1 cellular context compared by ENCODE assay signal in the genomic region with DNA sequence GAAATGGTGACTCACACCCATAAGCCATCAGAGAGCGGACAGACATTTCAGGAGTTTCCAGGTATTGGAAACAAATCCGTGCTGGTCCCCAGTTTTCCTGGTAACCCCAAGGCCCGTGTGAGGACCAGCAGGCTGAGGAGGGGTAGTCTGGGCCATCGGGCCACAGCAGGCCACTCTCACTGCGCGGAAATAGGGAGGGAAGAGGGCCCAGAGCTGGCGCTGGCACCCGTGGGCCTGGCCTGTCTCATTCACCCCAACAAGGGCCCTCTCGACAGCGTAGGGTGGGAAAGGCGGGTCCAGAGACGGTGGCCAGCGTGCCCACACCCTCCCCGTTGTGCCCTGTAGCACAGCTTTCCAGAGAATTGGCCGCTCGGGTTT.
TF ChIP-seq lines count a peak whose summit lies in the region.

No MANE protein-coding gene starts in this region.

TF ChIP-seq in WTC11, 78 proteins besides CTCF, POLR2A, EP300 and RAD21 (continued from another document):
- TF ChIP-seq, protein P1, sequence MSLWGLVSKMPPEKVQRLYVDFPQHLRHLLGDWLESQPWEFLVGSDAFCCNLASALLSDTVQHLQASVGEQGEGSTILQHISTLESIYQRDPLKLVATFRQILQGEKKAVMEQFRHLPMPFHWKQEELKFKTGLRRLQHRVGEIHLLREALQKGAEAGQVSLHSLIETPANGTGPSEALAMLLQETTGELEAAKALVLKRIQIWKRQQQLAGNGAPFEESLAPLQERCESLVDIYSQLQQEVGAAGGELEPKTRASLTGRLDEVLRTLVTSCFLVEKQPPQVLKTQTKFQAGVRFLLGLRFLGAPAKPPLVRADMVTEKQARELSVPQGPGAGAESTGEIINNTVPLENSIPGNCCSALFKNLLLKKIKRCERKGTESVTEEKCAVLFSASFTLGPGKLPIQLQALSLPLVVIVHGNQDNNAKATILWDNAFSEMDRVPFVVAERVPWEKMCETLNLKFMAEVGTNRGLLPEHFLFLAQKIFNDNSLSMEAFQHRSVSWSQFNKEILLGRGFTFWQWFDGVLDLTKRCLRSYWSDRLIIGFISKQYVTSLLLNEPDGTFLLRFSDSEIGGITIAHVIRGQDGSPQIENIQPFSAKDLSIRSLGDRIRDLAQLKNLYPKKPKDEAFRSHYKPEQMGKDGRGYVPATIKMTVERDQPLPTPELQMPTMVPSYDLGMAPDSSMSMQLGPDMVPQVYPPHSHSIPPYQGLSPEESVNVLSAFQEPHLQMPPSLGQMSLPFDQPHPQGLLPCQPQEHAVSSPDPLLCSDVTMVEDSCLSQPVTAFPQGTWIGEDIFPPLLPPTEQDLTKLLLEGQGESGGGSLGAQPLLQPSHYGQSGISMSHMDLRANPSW (CRISPR knock-in tag; conservative IDR thresholded peaks at IDR 0.05; ENCODE audit: low read depth), result no peak
- no peak for TF ChIP-seq ZNF219 (CRISPR knock-in tag; IDR thresholded peaks at IDR 0.05; ENCODE audit: borderline replicate concordance)
